In genomic region chr12:109052097-109052414, GRCh38 we compare ENCODE assay signal across 1 cellular context.
TF ChIP-seq lines count a peak whose summit lies in the region.

No MANE protein-coding gene starts in this region.

TF ChIP-seq in HCT116, 20 proteins besides CTCF, POLR2A, EP300 and RAD21 (continued from another document):
- TF ChIP-seq ZBTB33 (IDR thresholded peaks at IDR 0.05; ENCODE audit: extremely low read depth, insufficient replicate concordance, low read length) (no peak), ELF1 (IDR thresholded peaks at IDR 0.05; ENCODE audit: borderline replicate concordance, low read depth) (no peak), JUND (IDR thresholded peaks at IDR 0.05) (no peak), POLR2AphosphoS5 (IDR thresholded peaks at IDR 0.05; ENCODE audit: low read depth, low read length) (no peak), CBX3 (IDR thresholded peaks at IDR 0.05; ENCODE audit: low read depth) (no peak), EZH2 (IDR thresholded peaks at IDR 0.05) (no peak), YY1 (IDR thresholded peaks at IDR 0.05; ENCODE audit: extremely low read depth, insufficient replicate concordance, low read depth, low read length) (no peak), TCF7L2 (IDR thresholded peaks at IDR 0.05; ENCODE audit: borderline replicate concordance, extremely low read depth, insufficient read depth, insufficient read length) (no peak), EZH2phosphoT487 (IDR thresholded peaks at IDR 0.05; ENCODE audit: borderline replicate concordance) (no peak), ZNF274 (IDR thresholded peaks at IDR 0.05; ENCODE audit: low read depth, low read length) (no peak), ZFX (IDR thresholded peaks at IDR 0.05) (no peak), REST (IDR thresholded peaks at IDR 0.05; ENCODE audit: low read depth) (no peak), SP1 (IDR thresholded peaks at IDR 0.05; ENCODE audit: low read depth) (no peak), FOSL1 (IDR thresholded peaks at IDR 0.05; ENCODE audit: low read depth) (no peak), MAX (IDR thresholded peaks at IDR 0.05) (no peak), EGR1 (IDR thresholded peaks at IDR 0.05; ENCODE audit: low read depth) (no peak), SRF (IDR thresholded peaks at IDR 0.05; ENCODE audit: low read depth) (no peak), ATF3 (IDR thresholded peaks at IDR 0.05) (no peak)
TF ChIP-seq in HCT116: peak in this region for 0.
